1 cellular context compared by ENCODE assay signal in the genomic region with DNA sequence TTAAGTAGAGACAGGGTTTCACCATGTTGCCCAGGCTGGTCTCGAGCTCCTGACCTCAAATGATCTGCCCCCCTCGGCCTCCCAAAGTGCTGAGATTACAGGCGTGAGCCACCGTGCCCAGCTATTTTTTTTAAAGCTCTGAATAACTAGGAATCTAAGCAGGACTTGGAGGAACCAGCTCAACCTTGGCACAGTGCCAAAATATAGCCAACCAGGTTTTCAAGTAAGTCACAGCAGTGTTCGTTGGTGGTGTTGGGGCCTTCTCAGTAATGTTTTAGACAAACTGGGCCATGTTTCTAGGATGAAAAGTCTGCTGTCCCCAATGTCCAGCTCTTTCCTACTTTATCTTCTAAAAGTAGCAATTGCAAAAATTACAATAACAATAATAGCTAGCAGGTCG.
TF ChIP-seq lines count a peak whose summit lies in the region.

No MANE protein-coding gene starts in this region.

TF ChIP-seq in HEK293, 187 proteins besides CTCF, POLR2A, EP300 and RAD21 (continued from another document):
- TF ChIP-seq, protein P1, sequence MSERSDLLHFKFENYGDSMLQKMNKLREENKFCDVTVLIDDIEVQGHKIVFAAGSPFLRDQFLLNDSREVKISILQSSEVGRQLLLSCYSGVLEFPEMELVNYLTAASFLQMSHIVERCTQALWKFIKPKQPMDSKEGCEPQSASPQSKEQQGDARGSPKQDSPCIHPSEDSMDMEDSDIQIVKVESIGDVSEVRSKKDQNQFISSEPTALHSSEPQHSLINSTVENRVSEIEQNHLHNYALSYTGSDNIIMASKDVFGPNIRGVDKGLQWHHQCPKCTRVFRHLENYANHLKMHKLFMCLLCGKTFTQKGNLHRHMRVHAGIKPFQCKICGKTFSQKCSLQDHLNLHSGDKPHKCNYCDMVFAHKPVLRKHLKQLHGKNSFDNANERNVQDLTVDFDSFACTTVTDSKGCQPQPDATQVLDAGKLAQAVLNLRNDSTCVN (tag by site-specific recombination; optimal IDR thresholded peaks at IDR 0.05): no peak
- TF ChIP-seq ZNF423 (tag by site-specific recombination; IDR thresholded peaks at IDR 0.05) (no peak), HOXA7 (CRISPR knock-in tag; IDR thresholded peaks at IDR 0.05; ENCODE audit: borderline replicate concordance) (no peak), HOXD13 (CRISPR knock-in tag; IDR thresholded peaks at IDR 0.05; ENCODE audit: borderline replicate concordance) (no peak), ZSCAN16 (tag by site-specific recombination; IDR thresholded peaks at IDR 0.05) (no peak), ZNF596 (tag by site-specific recombination; IDR thresholded peaks at IDR 0.05) (no peak), ZNF239 (tag by site-specific recombination; IDR thresholded peaks at IDR 0.05) (no peak), ZNF169 (tag by site-specific recombination; IDR thresholded peaks at IDR 0.05) (no peak), MZF1 (tag by site-specific recombination; IDR thresholded peaks at IDR 0.05; ENCODE audit: borderline replicate concordance) (no peak), ZNF184 (tag by site-specific recombination; IDR thresholded peaks at IDR 0.05) (peak; percentile 90), ZBTB20 (tag by site-specific recombination; IDR thresholded peaks at IDR 0.05) (no peak), GFI1B (tag by site-specific recombination; IDR thresholded peaks at IDR 0.05) (no peak), OSR2 (tag by site-specific recombination; IDR thresholded peaks at IDR 0.05) (no peak), ZFHX2 (tag by site-specific recombination; conservative IDR thresholded peaks at IDR 0.05) (no peak), SALL2 (tag by site-specific recombination; IDR thresholded peaks at IDR 0.05; ENCODE audit: borderline replicate concordance) (no peak), ZNF621 (tag by site-specific recombination; IDR thresholded peaks at IDR 0.05) (no peak), ZNF624 (tag by site-specific recombination; IDR thresholded peaks at IDR 0.05) (0 out of 2 replicates have a peak, but pooled peaks have one; percentile 49), ZNF133 (tag by site-specific recombination; IDR thresholded peaks at IDR 0.05) (no peak), ZNF335 (tag by site-specific recombination; conservative IDR thresholded peaks at IDR 0.05) (peak; percentile 54; the same call in 1 of the 2 replicates), ZNF146 (tag by site-specific recombination; IDR thresholded peaks at IDR 0.05) (no peak), ZNF558 (tag by site-specific recombination; IDR thresholded peaks at IDR 0.05) (no peak), SP3 (tag by site-specific recombination; IDR thresholded peaks at IDR 0.05) (no peak), ZNF571 (tag by site-specific recombination; IDR thresholded peaks at IDR 0.05) (no peak), ZNF350 (tag by site-specific recombination; IDR thresholded peaks at IDR 0.05) (no peak), ZNF747 (tag by site-specific recombination; IDR thresholded peaks at IDR 0.05) (no peak), SP7 (tag by site-specific recombination; IDR thresholded peaks at IDR 0.05) (no peak), ZNF37A (tag by site-specific recombination; IDR thresholded peaks at IDR 0.05) (peak; percentile 76), EGR2 (tag by site-specific recombination; IDR thresholded peaks at IDR 0.05; ENCODE audit: low read depth) (no peak), ZNF660 (tag by site-specific recombination; IDR thresholded peaks at IDR 0.05) (peak; percentile 77), ZNF394 (tag by site-specific recombination; IDR thresholded peaks at IDR 0.05; ENCODE audit: borderline replicate concordance) (no peak), ZNF174 (tag by site-specific recombination; IDR thresholded peaks at IDR 0.05) (no peak; the same call in 1 of the 2 replicates), ZNF843 (tag by site-specific recombination; IDR thresholded peaks at IDR 0.05) (no peak)
- TF ChIP-seq, protein P2, sequence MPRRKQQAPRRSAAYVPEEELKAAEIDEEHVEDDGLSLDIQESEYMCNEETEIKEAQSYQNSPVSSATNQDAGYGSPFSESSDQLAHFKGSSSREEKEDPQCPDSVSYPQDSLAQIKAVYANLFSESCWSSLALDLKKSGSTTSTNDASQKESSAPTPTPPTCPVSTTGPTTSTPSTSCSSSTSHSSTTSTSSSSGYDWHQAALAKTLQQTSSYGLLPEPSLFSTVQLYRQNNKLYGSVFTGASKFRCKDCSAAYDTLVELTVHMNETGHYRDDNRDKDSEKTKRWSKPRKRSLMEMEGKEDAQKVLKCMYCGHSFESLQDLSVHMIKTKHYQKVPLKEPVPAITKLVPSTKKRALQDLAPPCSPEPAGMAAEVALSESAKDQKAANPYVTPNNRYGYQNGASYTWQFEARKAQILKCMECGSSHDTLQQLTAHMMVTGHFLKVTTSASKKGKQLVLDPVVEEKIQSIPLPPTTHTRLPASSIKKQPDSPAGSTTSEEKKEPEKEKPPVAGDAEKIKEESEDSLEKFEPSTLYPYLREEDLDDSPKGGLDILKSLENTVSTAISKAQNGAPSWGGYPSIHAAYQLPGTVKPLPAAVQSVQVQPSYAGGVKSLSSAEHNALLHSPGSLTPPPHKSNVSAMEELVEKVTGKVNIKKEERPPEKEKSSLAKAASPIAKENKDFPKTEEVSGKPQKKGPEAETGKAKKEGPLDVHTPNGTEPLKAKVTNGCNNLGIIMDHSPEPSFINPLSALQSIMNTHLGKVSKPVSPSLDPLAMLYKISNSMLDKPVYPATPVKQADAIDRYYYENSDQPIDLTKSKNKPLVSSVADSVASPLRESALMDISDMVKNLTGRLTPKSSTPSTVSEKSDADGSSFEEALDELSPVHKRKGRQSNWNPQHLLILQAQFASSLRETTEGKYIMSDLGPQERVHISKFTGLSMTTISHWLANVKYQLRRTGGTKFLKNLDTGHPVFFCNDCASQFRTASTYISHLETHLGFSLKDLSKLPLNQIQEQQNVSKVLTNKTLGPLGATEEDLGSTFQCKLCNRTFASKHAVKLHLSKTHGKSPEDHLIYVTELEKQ (tag by site-specific recombination; IDR thresholded peaks at IDR 0.05; ENCODE audit: borderline replicate concordance): no peak
- TF ChIP-seq, protein P3, sequence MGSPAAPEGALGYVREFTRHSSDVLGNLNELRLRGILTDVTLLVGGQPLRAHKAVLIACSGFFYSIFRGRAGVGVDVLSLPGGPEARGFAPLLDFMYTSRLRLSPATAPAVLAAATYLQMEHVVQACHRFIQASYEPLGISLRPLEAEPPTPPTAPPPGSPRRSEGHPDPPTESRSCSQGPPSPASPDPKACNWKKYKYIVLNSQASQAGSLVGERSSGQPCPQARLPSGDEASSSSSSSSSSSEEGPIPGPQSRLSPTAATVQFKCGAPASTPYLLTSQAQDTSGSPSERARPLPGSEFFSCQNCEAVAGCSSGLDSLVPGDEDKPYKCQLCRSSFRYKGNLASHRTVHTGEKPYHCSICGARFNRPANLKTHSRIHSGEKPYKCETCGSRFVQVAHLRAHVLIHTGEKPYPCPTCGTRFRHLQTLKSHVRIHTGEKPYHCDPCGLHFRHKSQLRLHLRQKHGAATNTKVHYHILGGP (tag by site-specific recombination; IDR thresholded peaks at IDR 0.05): peak; percentile 65; the same call in 1 of the 2 replicates
- TF ChIP-seq, protein P4, sequence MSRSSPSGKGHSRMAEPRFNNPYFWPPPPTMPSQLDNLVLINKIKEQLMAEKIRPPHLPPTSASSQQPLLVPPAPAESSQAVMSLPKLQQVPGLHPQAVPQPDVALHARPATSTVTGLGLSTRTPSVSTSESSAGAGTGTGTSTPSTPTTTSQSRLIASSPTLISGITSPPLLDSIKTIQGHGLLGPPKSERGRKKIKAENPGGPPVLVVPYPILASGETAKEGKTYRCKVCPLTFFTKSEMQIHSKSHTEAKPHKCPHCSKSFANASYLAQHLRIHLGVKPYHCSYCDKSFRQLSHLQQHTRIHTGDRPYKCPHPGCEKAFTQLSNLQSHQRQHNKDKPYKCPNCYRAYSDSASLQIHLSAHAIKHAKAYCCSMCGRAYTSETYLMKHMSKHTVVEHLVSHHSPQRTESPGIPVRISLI (tag by site-specific recombination; IDR thresholded peaks at IDR 0.05): no peak
- TF ChIP-seq, protein P5, sequence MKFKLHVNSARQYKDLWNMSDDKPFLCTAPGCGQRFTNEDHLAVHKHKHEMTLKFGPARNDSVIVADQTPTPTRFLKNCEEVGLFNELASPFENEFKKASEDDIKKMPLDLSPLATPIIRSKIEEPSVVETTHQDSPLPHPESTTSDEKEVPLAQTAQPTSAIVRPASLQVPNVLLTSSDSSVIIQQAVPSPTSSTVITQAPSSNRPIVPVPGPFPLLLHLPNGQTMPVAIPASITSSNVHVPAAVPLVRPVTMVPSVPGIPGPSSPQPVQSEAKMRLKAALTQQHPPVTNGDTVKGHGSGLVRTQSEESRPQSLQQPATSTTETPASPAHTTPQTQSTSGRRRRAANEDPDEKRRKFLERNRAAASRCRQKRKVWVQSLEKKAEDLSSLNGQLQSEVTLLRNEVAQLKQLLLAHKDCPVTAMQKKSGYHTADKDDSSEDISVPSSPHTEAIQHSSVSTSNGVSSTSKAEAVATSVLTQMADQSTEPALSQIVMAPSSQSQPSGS (tag by site-specific recombination; IDR thresholded peaks at IDR 0.05; ENCODE audit: low read depth): no peak
- TF ChIP-seq, protein P6, sequence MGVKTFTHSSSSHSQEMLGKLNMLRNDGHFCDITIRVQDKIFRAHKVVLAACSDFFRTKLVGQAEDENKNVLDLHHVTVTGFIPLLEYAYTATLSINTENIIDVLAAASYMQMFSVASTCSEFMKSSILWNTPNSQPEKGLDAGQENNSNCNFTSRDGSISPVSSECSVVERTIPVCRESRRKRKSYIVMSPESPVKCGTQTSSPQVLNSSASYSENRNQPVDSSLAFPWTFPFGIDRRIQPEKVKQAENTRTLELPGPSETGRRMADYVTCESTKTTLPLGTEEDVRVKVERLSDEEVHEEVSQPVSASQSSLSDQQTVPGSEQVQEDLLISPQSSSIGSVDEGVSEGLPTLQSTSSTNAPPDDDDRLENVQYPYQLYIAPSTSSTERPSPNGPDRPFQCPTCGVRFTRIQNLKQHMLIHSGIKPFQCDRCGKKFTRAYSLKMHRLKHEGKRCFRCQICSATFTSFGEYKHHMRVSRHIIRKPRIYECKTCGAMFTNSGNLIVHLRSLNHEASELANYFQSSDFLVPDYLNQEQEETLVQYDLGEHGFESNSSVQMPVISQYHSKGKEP (tag by site-specific recombination; IDR thresholded peaks at IDR 0.05): peak; percentile 82
- TF ChIP-seq, protein P7, sequence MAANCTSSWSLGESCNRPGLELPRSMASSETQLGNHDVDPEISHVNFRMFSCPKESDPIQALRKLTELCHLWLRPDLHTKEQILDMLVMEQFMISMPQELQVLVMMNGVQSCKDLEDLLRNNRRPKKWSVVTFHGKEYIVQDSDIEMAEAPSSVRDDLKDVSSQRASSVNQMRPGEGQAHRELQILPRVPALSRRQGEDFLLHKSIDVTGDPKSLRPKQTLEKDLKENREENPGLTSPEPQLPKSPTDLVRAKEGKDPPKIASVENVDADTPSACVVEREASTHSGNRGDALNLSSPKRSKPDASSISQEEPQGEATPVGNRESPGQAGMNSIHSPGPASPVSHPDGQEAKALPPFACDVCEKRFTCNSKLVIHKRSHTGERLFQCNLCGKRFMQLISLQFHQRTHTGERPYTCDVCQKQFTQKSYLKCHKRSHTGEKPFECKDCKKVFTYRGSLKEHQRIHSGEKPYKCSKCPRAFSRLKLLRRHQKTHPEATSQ (tag by site-specific recombination; IDR thresholded peaks at IDR 0.05): no peak
